In the genomic region with DNA sequence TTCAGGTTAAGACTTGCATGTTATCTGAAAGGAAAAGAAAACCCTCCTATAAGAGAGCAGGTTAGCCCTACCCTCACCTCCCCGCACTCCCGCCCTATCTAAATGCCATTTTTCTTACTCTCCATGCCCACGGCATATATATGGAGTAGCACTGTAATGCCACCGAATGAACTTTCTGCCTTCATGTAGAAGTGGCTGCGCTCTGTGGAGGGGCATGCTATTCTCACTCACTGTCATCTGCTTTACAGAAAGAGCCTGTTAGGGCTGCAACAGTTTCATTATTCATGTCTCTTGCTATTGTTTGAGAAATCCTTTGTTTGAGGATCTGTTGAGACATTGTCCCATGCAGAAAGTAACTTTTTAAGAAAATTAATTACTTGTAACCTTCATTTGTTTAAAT, we compare ENCODE assay signal across 19 cellular contexts.
DNase-seq lines count a peak whose midpoint lies in the region; ATAC-seq, FAIRE-seq and TF ChIP-seq lines count a peak whose summit lies in the region.
"Had no signal": no experiment of that assay in that cellular context is flagged by ENCODE, and none has a peak within 500 bp of the region (broad histone marks: within the 10 kb centered on the region; RNA-seq: fewer than 3 reads in every experiment).

No MANE protein-coding gene starts in this region.

- ATAC-seq in GM18909 (IDR thresholded peaks at IDR 0.05; ENCODE audit: poor library complexity, unreplicated experiment), result no peak
- ATAC-seq: A549 had no signal

- H3K4me1 Mint-ChIP-seq in endodermal cell, result peaks cover 19% of the 10 kb centered on the region
- peaks cover 37% of the 10 kb centered on the region for H3K4me1 Mint-ChIP-seq in neural progenitor cell

- H3K9me3 Mint-ChIP-seq in endodermal cell, result no peaks in the 10 kb centered on the region
- H3K9me3 Mint-ChIP-seq in neural progenitor cell, result no peaks in the 10 kb centered on the region

- H3K4me2 ChIP-seq in neural progenitor cell, result peak overlapping the region; percentile 47

- no peak overlapping the region for H3K27ac Mint-ChIP-seq in endodermal cell
- peak overlapping the region; percentile 78 for H3K27ac Mint-ChIP-seq in neural progenitor cell

- H3K36me3 Mint-ChIP-seq in endodermal cell (ENCODE audit: low read depth), result no peaks in the 10 kb centered on the region
- no peaks in the 10 kb centered on the region for H3K36me3 Mint-ChIP-seq in neural progenitor cell

- WGBS in endodermal cell (ENCODE audit: insufficient coverage in 1 of 2, insufficient read length in 1 of 2), 2 experiments, result 90 to 100% methylated on average over 3 to 5 of the region's 5 CpGs

- peaks cover 7% of the 10 kb centered on the region for H3F3A ChIP-seq in neural progenitor cell (ENCODE audit: low read depth)

- peak overlapping the region; percentile 78 for H2AFZ ChIP-seq in neural progenitor cell (replicated peaks)

- H3K9ac ChIP-seq in endodermal cell (ENCODE audit: extremely low read depth, low read length, poor library complexity, severe bottlenecking), result no peak overlapping the region
- H3K9ac ChIP-seq in neural progenitor cell, result no peak overlapping the region

- DNase-seq in GM12892 (ENCODE audit: insufficient read length) (no peak), NCI-H69 (lab: John Stamatoyannopoulos, UW) (peak; percentile 27), endodermal cell (no peak), neural progenitor cell (ENCODE audit: low spot score) (peak; percentile 14), uterus (no peak), NCI-H226 (no peak)
- DNase-seq in stimulated activated CD4-positive, alpha-beta T cell treated with anti-CD3 and anti-CD28 coated beads, Interleukin-2, amount 100 ng/mL, for 24 hours, result no peak
- DNase-seq: BE2C, DMS79, KG1, NCI-H1092 treated with DMSO at 0.1 percent for 48 hours, NCI-H1436 treated with DMSO at 0.1 percent for 48 hours, NCI-H510A had no signal

- FAIRE-seq in GM12892 (lab: Jason Lieb, UNC), result peak; percentile 63
- FAIRE-seq: A549, D721Med, RCC 7860 had no signal

- H3K36me3 ChIP-seq in endodermal cell (ENCODE audit: control insufficient read depth, insufficient read depth, low read length), result no peaks in the 10 kb centered on the region
- H3K36me3 ChIP-seq in neural progenitor cell, result no peaks in the 10 kb centered on the region
- H3K36me3 ChIP-seq in uterus, result no peaks in the 10 kb centered on the region
- H3K36me3 ChIP-seq: BE2C, HAP-1, SJSA1 had no signal

- H3K27me3 ChIP-seq in endodermal cell (ENCODE audit: control insufficient read depth, insufficient read depth, low read length, poor library complexity, severe bottlenecking) (no peaks in the 10 kb centered on the region), neural progenitor cell (no peaks in the 10 kb centered on the region), uterus (no peaks in the 10 kb centered on the region)
- H3K27me3 ChIP-seq: BE2C, SJSA1 had no signal

- no peak overlapping the region for H3K4me3 Mint-ChIP-seq in endodermal cell
- H3K4me3 Mint-ChIP-seq in neural progenitor cell, result no peak overlapping the region

- no peaks in the 10 kb centered on the region for H3K79me2 ChIP-seq in neural progenitor cell (ENCODE audit: low read depth)

- H3K27ac ChIP-seq in endodermal cell (ENCODE audit: low read depth, low read length), result peak overlapping the region; percentile 1
- no peak overlapping the region for H3K27ac ChIP-seq in neural progenitor cell
- H3K27ac ChIP-seq in uterus, result no peak overlapping the region
- H3K27ac ChIP-seq: A549, SJSA1 had no signal

- H3K4me3 ChIP-seq in endodermal cell (ENCODE audit: low read length), result no peak overlapping the region
- H3K4me3 ChIP-seq in neural progenitor cell, result no peak overlapping the region
- no peak overlapping the region for H3K4me3 ChIP-seq in uterus
- H3K4me3 ChIP-seq: A549, HAP-1, SJSA1 had no signal

- H3K27me3 Mint-ChIP-seq in endodermal cell (ENCODE audit: insufficient read depth) (no peaks in the 10 kb centered on the region), neural progenitor cell (ENCODE audit: insufficient read depth, low read depth) (no peaks in the 10 kb centered on the region)

- peaks cover 5% of the 10 kb centered on the region for H3K4me1 ChIP-seq in endodermal cell (ENCODE audit: control insufficient read depth, insufficient read depth, low read length)
- H3K4me1 ChIP-seq in neural progenitor cell, result peaks cover 26% of the 10 kb centered on the region
- no peaks in the 10 kb centered on the region for H3K4me1 ChIP-seq in uterus
- H3K4me1 ChIP-seq: A549, BE2C, HAP-1, SJSA1 had no signal

- no peak for TF ChIP-seq CTCF in endodermal cell (conservative IDR thresholded peaks at IDR 0.05)
- TF ChIP-seq CTCF in neural progenitor cell (IDR thresholded peaks at IDR 0.05), result no peak
- no peak for TF ChIP-seq CTCF in uterus (IDR thresholded peaks at IDR 0.05)

- H4K20me1 ChIP-seq in neural progenitor cell (ENCODE audit: low read depth), result no peaks in the 10 kb centered on the region

- intact Hi-C loops in uterus (cut with DNase I; ENCODE audit: low total_unique reads), result no loop called here

- H3K9me3 ChIP-seq in endodermal cell (ENCODE audit: control insufficient read depth, low read length), result no peaks in the 10 kb centered on the region
- H3K9me3 ChIP-seq in neural progenitor cell (ENCODE audit: low read depth), result no peaks in the 10 kb centered on the region
- no peaks in the 10 kb centered on the region for H3K9me3 ChIP-seq in uterus
- H3K9me3 ChIP-seq: A549, BE2C, HAP-1, SJSA1 had no signal

- TF ChIP-seq POLR2A in GM12892 (IDR thresholded peaks at IDR 0.05; ENCODE audit: low read depth, low read length) (no peak), uterus (IDR thresholded peaks at IDR 0.05) (no peak)

Comparison
In these comparisons a context has a peak if more than half of its experiments do, and no peak if none do; other contexts are left out.
1. DNase-seq: peak in NCI-H69 (single experiment) and neural progenitor cell (single experiment); none in GM12892 (single experiment), endodermal cell (single experiment), uterus (0 of 2), stimulated activated CD4-positive, alpha-beta T cell treated with anti-CD3 and anti-CD28 coated beads, Interleukin-2, amount 100 ng/mL, for 24 hours (0 of 2) and NCI-H226 (single experiment).